In the genomic region with DNA sequence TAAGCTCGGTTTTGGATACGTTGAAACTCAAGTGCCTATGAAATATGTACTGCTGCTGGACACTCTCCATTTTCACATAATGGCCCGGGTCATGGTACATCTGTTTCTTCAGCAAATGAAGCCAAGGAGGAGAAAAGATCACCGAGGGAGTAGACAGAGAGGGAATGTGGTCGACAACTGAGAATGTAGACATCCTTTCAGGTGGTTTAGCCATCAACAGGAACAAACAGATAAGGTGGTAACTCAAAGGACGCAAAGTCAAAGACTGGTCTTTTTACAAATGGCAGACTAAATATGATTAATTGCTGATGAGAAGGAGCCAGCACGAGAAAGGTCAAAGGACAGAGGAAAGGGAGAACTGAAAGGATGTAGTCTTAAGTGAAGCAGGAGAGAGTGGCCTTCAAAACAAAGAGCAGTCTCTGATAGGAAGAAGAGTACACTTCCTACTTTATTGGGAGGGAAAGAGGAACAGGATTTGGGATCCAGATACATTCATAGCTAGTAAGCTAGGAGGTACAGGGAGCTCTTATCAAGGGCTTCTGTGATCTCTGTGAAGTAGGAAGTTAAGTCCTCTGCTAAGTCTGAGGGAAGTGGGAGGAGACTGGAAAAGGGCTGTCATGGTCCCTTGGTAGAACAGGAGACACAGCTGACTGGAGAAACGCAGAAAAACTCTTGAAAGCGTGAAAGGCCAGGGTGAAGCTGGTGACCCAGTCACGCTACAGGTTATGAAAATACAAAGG, we compare ENCODE assay signal across 9 cellular contexts. TPM values are rescaled to one million over a fixed set of nuclear protein-coding genes. Genes with fewer than 3 reads are reported as not detected.
DNase-seq lines count a peak whose midpoint lies in the region; ATAC-seq and TF ChIP-seq lines count a peak whose summit lies in the region.
"Had no signal": no experiment of that assay in that cellular context is flagged by ENCODE, and none has a peak within 500 bp of the region (broad histone marks: within the 10 kb centered on the region; RNA-seq: fewer than 3 reads in every experiment).

No MANE protein-coding gene starts in this region.

- no peak overlapping the region for H3K4me3 Mint-ChIP-seq in central memory CD8-positive, alpha-beta T cell

- ATAC-seq in GM21367 (IDR thresholded peaks at IDR 0.05; ENCODE audit: unreplicated experiment) (peak; percentile 63), HG03196 (IDR thresholded peaks at IDR 0.05; ENCODE audit: unreplicated experiment) (peak; percentile 75)
- no peak for ATAC-seq in central memory CD8-positive, alpha-beta T cell (replicated peaks; ENCODE audit: extremely low read depth, poor library complexity, severe bottlenecking)

- H3K36me3 ChIP-seq in Karpas-422 (ENCODE audit: insufficient read depth, low read length) = peaks cover 9% of the 10 kb centered on the region; the same call in 1 of the 2 replicates

- peak; percentile 53 for DNase-seq in GM13977 (ENCODE audit: low spot score)
- DNase-seq in central memory CD8-positive, alpha-beta T cell (ENCODE audit: low spot score in 2 of 2) = no peak
- no peak for DNase-seq in activated CD4-positive, alpha-beta T cell treated with anti-CD3 and anti-CD28 coated beads for 1 hour
- DNase-seq in Karpas-422 = no peak
- DNase-seq in stimulated activated CD4-positive, alpha-beta T cell treated with anti-CD3 and anti-CD28 coated beads, Interleukin-4, amount 100 ng/mL, for 1 hour = no peak
- DNase-seq in T-helper 9 cell = no peak

- no peaks in the 10 kb centered on the region for H3K27me3 Mint-ChIP-seq in central memory CD8-positive, alpha-beta T cell

- no peaks in the 10 kb centered on the region for H3K9me3 ChIP-seq in Karpas-422 (ENCODE audit: low read length)

- H3K4me1 ChIP-seq in Karpas-422 (ENCODE audit: low read length) = no peaks in the 10 kb centered on the region; the same call in 1 of the 2 replicates

- H3K4me3 ChIP-seq in Karpas-422 (ENCODE audit: low read length) = no peak overlapping the region

- H3K4me2 ChIP-seq in Karpas-422 (ENCODE audit: low read depth, low read length, poor library complexity, severe bottlenecking) = no peak overlapping the region

- H3K9me2 ChIP-seq in Karpas-422 (replicated peaks; ENCODE audit: insufficient read depth, low read length) = no peaks in the 10 kb centered on the region

- TF ChIP-seq CTCF in GM13977 (IDR thresholded peaks at IDR 0.05; ENCODE audit: extremely low read depth, insufficient read depth, missing control alignments) = no peak

- in situ Hi-C loops in GM13977 (cut with MboI; ENCODE audit: low pct_unique_long_range_greater_than_20kb, low sequenced_read_pairs, unreplicated experiment) = no loop called here

- H4K20me1 ChIP-seq in Karpas-422 (ENCODE audit: insufficient read depth, low read depth, low read length) = no peaks in the 10 kb centered on the region

- H3K36me3 Mint-ChIP-seq in central memory CD8-positive, alpha-beta T cell (ENCODE audit: insufficient read depth) = peaks cover 55% of the 10 kb centered on the region

- peak overlapping the region; percentile 7 for H3K27ac Mint-ChIP-seq in central memory CD8-positive, alpha-beta T cell (ENCODE audit: low read depth)

- H3K9me3 Mint-ChIP-seq in central memory CD8-positive, alpha-beta T cell = no peaks in the 10 kb centered on the region

- H2AFZ ChIP-seq in Karpas-422 (ENCODE audit: low read length) = no peak overlapping the region

- H3K4me1 Mint-ChIP-seq in central memory CD8-positive, alpha-beta T cell = peaks cover 10% of the 10 kb centered on the region

- H3K27me3 ChIP-seq in Karpas-422 (ENCODE audit: low read length) = no peaks in the 10 kb centered on the region

- no peaks in the 10 kb centered on the region for H3K79me2 ChIP-seq in Karpas-422 (ENCODE audit: low read length)

- no peak overlapping the region for H3K27ac ChIP-seq in Karpas-422 (ENCODE audit: low read length)

- no peak overlapping the region for H3K9ac ChIP-seq in Karpas-422 (ENCODE audit: low read length)

RNA-seq across cellular contexts. Expression of a gene that starts 28.3 kb away (rescaled TPM):
- total RNA-seq in Karpas-422 (2014; rRNA removed; shearing (Covaris generic); ENCODE audit: low replicate concordance) = 27.1 and 56.9 TPM in 2 replicates

RNA-seq across cellular contexts. Expression of a gene that starts 45.9 kb away (rescaled TPM):
- not detected in 2 replicates for total RNA-seq in Karpas-422 (2014; rRNA removed; shearing (Covaris generic); ENCODE audit: low replicate concordance)
- total RNA-seq: bronchial epithelial cell had no signal
